In the genomic region with DNA sequence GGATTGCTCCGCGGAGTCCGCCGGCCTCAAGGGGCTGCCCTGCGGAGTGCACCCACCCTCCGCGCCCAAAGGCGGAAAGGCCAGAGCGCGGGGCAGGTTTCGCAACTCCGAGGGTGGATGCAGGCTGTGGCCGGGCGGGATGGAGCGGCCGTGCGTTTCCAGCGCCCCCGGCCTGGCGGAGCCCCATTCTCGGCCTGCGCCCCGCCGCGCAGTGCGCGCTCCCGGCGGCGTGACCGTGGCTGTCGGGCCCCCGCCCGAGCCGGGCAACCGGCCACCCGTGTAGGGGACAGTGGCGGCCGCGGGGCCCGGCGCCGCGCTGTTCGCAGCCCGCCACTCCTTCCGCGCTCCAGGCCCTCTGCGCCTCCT, we compare ENCODE assay signal across 8 cellular contexts. TPM values are rescaled to one million over a fixed set of nuclear protein-coding genes. Genes with fewer than 3 reads are reported as not detected.
A peak's percentile ranks its signal among the peaks of the same experiment; 100 is the strongest.
DNase-seq lines count a peak whose midpoint lies in the region; ATAC-seq and TF ChIP-seq lines count a peak whose summit lies in the region.

No MANE protein-coding gene starts in this region.

- H3K14ac ChIP-seq in mesenchymal stem cell (ENCODE audit: low read length in 2 of 2) = peak overlapping the region in 1 of 2 experiments; percentile 99

- H4K91ac ChIP-seq in mesenchymal stem cell (ENCODE audit: low read length) = peak overlapping the region; percentile 86

- H2BK15ac ChIP-seq in mesenchymal stem cell (ENCODE audit: low read depth, poor library complexity, severe bottlenecking) = peak overlapping the region; percentile 58

- H3K27ac ChIP-seq in DOHH2 (ENCODE audit: low read depth, low read length) (peak overlapping the region; percentile 79), coronary artery (peak overlapping the region; percentile 98), mesenchymal stem cell (ENCODE audit: low read length, poor library complexity, severe bottlenecking) (peak overlapping the region; percentile 50)

- H3K4me2 ChIP-seq in DOHH2 (ENCODE audit: low read length) (peak overlapping the region; percentile 94), mesenchymal stem cell (ENCODE audit: low read length, poor library complexity, severe bottlenecking) (peak overlapping the region; percentile 84)

- H2BK5ac ChIP-seq in mesenchymal stem cell (ENCODE audit: low read depth, low read length, poor library complexity, severe bottlenecking) = peak overlapping the region; percentile 53

- peak overlapping the region; percentile 99 for H3K4me3 Mint-ChIP-seq in type B pancreatic cell

- peak overlapping the region; percentile 97 for H3K9ac ChIP-seq in mesenchymal stem cell (ENCODE audit: low read length)

- peak overlapping the region; percentile 96 for H4K8ac ChIP-seq in mesenchymal stem cell (ENCODE audit: low read length)

- peak overlapping the region; percentile 15 to 97 for H2BK12ac ChIP-seq in mesenchymal stem cell (ENCODE audit: low read length in 2 of 2)

- peak overlapping the region; percentile 86 for H3K4me3 ChIP-seq in DOHH2 (ENCODE audit: low read length)
- H3K4me3 ChIP-seq in coronary artery = peak overlapping the region; percentile 74
- H3K4me3 ChIP-seq in mesenchymal stem cell (ENCODE audit: insufficient read depth in 1 of 2, low read depth in 1 of 2, low read length in 2 of 2) = peak overlapping the region; percentile 92 to 93

- no peaks in the 10 kb centered on the region for H3K9me2 ChIP-seq in DOHH2 (replicated peaks; ENCODE audit: control insufficient read depth, low read length)

- peaks cover 2% of the 10 kb centered on the region for H3K79me1 ChIP-seq in mesenchymal stem cell (replicated peaks; ENCODE audit: low read length, poor library complexity, severe bottlenecking)

- H3K36me3 ChIP-seq in DOHH2 (ENCODE audit: control insufficient read depth, low read length) = peaks cover 37% of the 10 kb centered on the region
- H3K36me3 ChIP-seq in mesenchymal stem cell (ENCODE audit: control insufficient read depth in 1 of 2, insufficient read depth in 2 of 2, low read depth in 1 of 2, low read length in 2 of 2) = no peaks in the 10 kb centered on the region

- H2AFZ ChIP-seq in mesenchymal stem cell (ENCODE audit: low read depth, low read length) = peak overlapping the region; percentile 2

- no peak for TF ChIP-seq CTCF in DOHH2 (IDR thresholded peaks at IDR 0.05; ENCODE audit: low read depth, low read length, poor library complexity, severe bottlenecking)
- TF ChIP-seq CTCF in coronary artery (IDR thresholded peaks at IDR 0.05) = no peak
- no peak for TF ChIP-seq CTCF in type B pancreatic cell (conservative IDR thresholded peaks at IDR 0.05)

- H3K4ac ChIP-seq in mesenchymal stem cell (ENCODE audit: low read depth in 1 of 2, low read length in 2 of 2) = peak overlapping the region; percentile 84 to 99

- DNase-seq in NOMO-1 treated with DMSO at 0.1 percent for 48 hours (lab: John Stamatoyannopoulos, UW; ENCODE audit: unreplicated experiment) = peak; percentile 40
- peak; percentile 77 for DNase-seq in coronary artery (ENCODE audit: low spot score)
- DNase-seq in mesenchymal stem cell = no peak
- DNase-seq in type B pancreatic cell (ENCODE audit: extremely low spot score, unreplicated experiment) = no peak
- no peak for DNase-seq in NCI-H2107 treated with DMSO at 0.1 percent for 48 hours (lab: John Stamatoyannopoulos, UW; ENCODE audit: unreplicated experiment)
- no peak for DNase-seq in NK-92 (lab: John Stamatoyannopoulos, UW; ENCODE audit: unreplicated experiment)

- peak overlapping the region; percentile 94 to 100 for H3K18ac ChIP-seq in mesenchymal stem cell (ENCODE audit: low read depth in 1 of 2, low read length in 2 of 2)

- H3K9me3 Mint-ChIP-seq in type B pancreatic cell = no peaks in the 10 kb centered on the region

- H3F3A ChIP-seq in DOHH2 (ENCODE audit: control insufficient read depth, insufficient read depth) = peaks cover 32% of the 10 kb centered on the region

- H3K79me2 ChIP-seq in DOHH2 (ENCODE audit: control insufficient read depth, low read length) = peaks cover 56% of the 10 kb centered on the region

- H3K36me3 Mint-ChIP-seq in type B pancreatic cell = no peaks in the 10 kb centered on the region

- H3K9me3 ChIP-seq in DOHH2 (ENCODE audit: control insufficient read depth, insufficient read depth, low read length) = no peaks in the 10 kb centered on the region
- no peaks in the 10 kb centered on the region for H3K9me3 ChIP-seq in mesenchymal stem cell (ENCODE audit: control insufficient read depth, low read length)

- H3K27me3 ChIP-seq in DOHH2 (ENCODE audit: control insufficient read depth, low read length) (no peaks in the 10 kb centered on the region), mesenchymal stem cell (ENCODE audit: control insufficient read depth in 1 of 2, insufficient read depth in 1 of 2, low read length in 2 of 2) (peaks cover 24 to 31% of the 10 kb centered on the region in 2 experiments)

- H2BK120ac ChIP-seq in mesenchymal stem cell (ENCODE audit: low read depth, low read length) = peak overlapping the region; percentile 78

- ATAC-seq in GM21723 (IDR thresholded peaks at IDR 0.05; ENCODE audit: unreplicated experiment) = peak; percentile 26

- H3K4me1 ChIP-seq in DOHH2 (ENCODE audit: control insufficient read depth, low read length) (peaks cover 79% of the 10 kb centered on the region), mesenchymal stem cell (ENCODE audit: control insufficient read depth, insufficient read depth, low read depth, low read length) (peaks cover 10% of the 10 kb centered on the region)

- peak overlapping the region; percentile 95 for H3K27ac Mint-ChIP-seq in type B pancreatic cell

- peak overlapping the region; percentile 13 for H2AK5ac ChIP-seq in mesenchymal stem cell (ENCODE audit: low read length, severe bottlenecking)

- peaks cover 42% of the 10 kb centered on the region for H3K27me3 Mint-ChIP-seq in type B pancreatic cell

- peaks cover 38% of the 10 kb centered on the region for H3K4me1 Mint-ChIP-seq in type B pancreatic cell (ENCODE audit: unreplicated experiment)

- H3K23ac ChIP-seq in mesenchymal stem cell (ENCODE audit: low read length in 2 of 2) = peak overlapping the region in 1 of 2 experiments; percentile 98

- peaks cover 33% of the 10 kb centered on the region for H4K20me1 ChIP-seq in DOHH2 (ENCODE audit: control insufficient read depth, insufficient read depth, low read depth, low read length)

- WGBS in mesenchymal stem cell = 1% methylated on average over 17 of the region's 49 CpGs

RNA-seq across cellular contexts. Expression of gene SETD7, which starts 0.3 kb away (rescaled TPM):
- polyA plus RNA-seq in mesenchymal stem cell (2013, experiment 1 of 2) = 26.4 TPM
- 25.9 TPM for polyA plus RNA-seq in mesenchymal stem cell (2013, experiment 2 of 2)
- total RNA-seq in type B pancreatic cell (ENCODE audit: low replicate concordance) = 17.0 and 28.2 TPM in 2 replicates

Comparison
In these comparisons a context has a peak if more than half of its experiments do, and no peak if none do; other contexts are left out.
1. DNase-seq: peak in NOMO-1 treated with DMSO at 0.1 percent for 48 hours (single experiment) and coronary artery (single experiment); none in mesenchymal stem cell (single experiment), type B pancreatic cell (single experiment), NCI-H2107 treated with DMSO at 0.1 percent for 48 hours (single experiment) and NK-92 (single experiment).
2. Peak in every context shown above with its lines, with median percentiles within 50 percentile points of each other: H3K27ac ChIP-seq and H3K4me3 ChIP-seq.